19 cellular contexts compared by ENCODE assay signal in genomic region chr2:162006326-162006725, GRCh38.
DNase-seq lines count a peak whose midpoint lies in the region.
"Had no signal": no experiment of that assay in that cellular context is flagged by ENCODE, and none has a peak within 500 bp of the region (broad histone marks: within the 10 kb centered on the region; RNA-seq: fewer than 3 reads in every experiment).

No MANE protein-coding gene starts in this region.

- no peak overlapping the region for H3K27ac ChIP-seq in mesenchymal stem cell (ENCODE audit: low read length, poor library complexity, severe bottlenecking)
- H3K27ac ChIP-seq: A549, SJCRH30 had no signal

- CTCF ChIA-PET in activated CD4-positive, alpha-beta memory T cell treated with anti-CD3 and anti-CD28 coated beads, Interleukin-2, amount 10 ng/mL, durations not matched to agents 7 days and 5 days (lab: Charles Lee) = interaction anchor here (1.1 to 2.0 kb wide), 2 partner anchors 9 to 121 kb away, joined by 3 to 8 read pairs; no protein-coding TSS in a partner anchor
- CTCF ChIA-PET in activated CD4-positive, alpha-beta memory T cell treated with anti-CD3 and anti-CD28 coated beads for 36 hours (lab: Charles Lee) = interaction anchor here (1.1 to 2.6 kb wide), 4 partner anchors 8 to 292 kb away, joined by 3 to 14 read pairs (median 13); partner anchors contain the start of gene DPP4

- peaks cover 87% of the 10 kb centered on the region for H3K36me3 Mint-ChIP-seq in activated CD4-positive, alpha-beta memory T cell treated with anti-CD3 and anti-CD28 coated beads, Interleukin-2, amount 10 ng/mL, durations not matched to agents 7 days and 5 days (ENCODE audit: low read depth)
- peaks cover 20% of the 10 kb centered on the region for H3K36me3 Mint-ChIP-seq in activated CD4-positive, alpha-beta memory T cell treated with anti-CD3 and anti-CD28 coated beads for 36 hours
- H3K36me3 Mint-ChIP-seq in T-helper 1 cell treated with Interleukin-12 subunit alpha and Interleukin-12 subunit beta and Interleukin-4 antibody, amounts not matched to agents 30 μg/mL and 1 μg/mL, for 36 hours (ENCODE audit: low read depth) = peaks cover 79% of the 10 kb centered on the region

- H3K4me2 ChIP-seq in mesenchymal stem cell (ENCODE audit: low read length, poor library complexity, severe bottlenecking) = no peak overlapping the region
- H3K4me2 ChIP-seq: A549 had no signal

- peaks cover 3% of the 10 kb centered on the region for H3K9me3 Mint-ChIP-seq in activated CD4-positive, alpha-beta memory T cell treated with anti-CD3 and anti-CD28 coated beads, Interleukin-2, amount 10 ng/mL, durations not matched to agents 7 days and 5 days
- H3K9me3 Mint-ChIP-seq in activated CD4-positive, alpha-beta memory T cell treated with anti-CD3 and anti-CD28 coated beads for 36 hours = no peaks in the 10 kb centered on the region
- no peaks in the 10 kb centered on the region for H3K9me3 Mint-ChIP-seq in T-helper 1 cell treated with Interleukin-12 subunit alpha and Interleukin-12 subunit beta and Interleukin-4 antibody, amounts not matched to agents 30 μg/mL and 1 μg/mL, for 36 hours
- H3K9me3 Mint-ChIP-seq: HFFc6 had no signal

- POLR2A ChIA-PET in activated CD4-positive, alpha-beta memory T cell treated with anti-CD3 and anti-CD28 coated beads, Interleukin-2, amount 10 ng/mL, durations not matched to agents 7 days and 5 days (lab: Charles Lee) = interaction anchor here (2.1 to 5.8 kb wide), 2 partner anchors 13 to 53 kb away, joined by 8 to 41 read pairs; no protein-coding TSS in a partner anchor
- POLR2A ChIA-PET in activated CD4-positive, alpha-beta memory T cell treated with anti-CD3 and anti-CD28 coated beads for 36 hours (lab: Charles Lee) = no interaction called here

- no peak overlapping the region for H4K8ac ChIP-seq in mesenchymal stem cell (ENCODE audit: low read length)

- H2BK12ac ChIP-seq in mesenchymal stem cell (ENCODE audit: low read length in 2 of 2) = no peak overlapping the region

- H2AK5ac ChIP-seq in mesenchymal stem cell (ENCODE audit: low read length, severe bottlenecking) = no peak overlapping the region

- H4K91ac ChIP-seq in mesenchymal stem cell (ENCODE audit: low read length) = no peak overlapping the region

- no peak overlapping the region for H3K23ac ChIP-seq in mesenchymal stem cell (ENCODE audit: low read length in 2 of 2)

- DNase-seq in activated CD4-positive, alpha-beta memory T cell treated with anti-CD3 and anti-CD28 coated beads, Interleukin-2, amount 10 ng/mL, durations not matched to agents 7 days and 5 days = no peak
- no peak for DNase-seq in activated CD4-positive, alpha-beta memory T cell treated with anti-CD3 and anti-CD28 coated beads for 36 hours
- peak; percentile 30 for DNase-seq in GM03348 (ENCODE audit: low spot score)
- no peak for DNase-seq in mesenchymal stem cell
- no peak for DNase-seq in HCEC 1CT
- DNase-seq in anterior cingulate cortex (lab: John Stamatoyannopoulos, UW) = no peak
- DNase-seq: BE2C; H7; HFFc6; MM.1S; NCI-H1105; NCI-H146; NCI-H2029; NCI-H2227 treated with DMSO at 0.1 percent for 48 hours; NCI-H510A; NK-92 treated with Interleukin-12 subunit alpha and Interleukin-12 subunit beta, amount 100 ng/mL, for 24 hours; SJCRH30 had no signal

- no peak overlapping the region for H3K18ac ChIP-seq in mesenchymal stem cell (ENCODE audit: low read depth in 1 of 2, low read length in 2 of 2)

- no peak overlapping the region for H3K4me3 Mint-ChIP-seq in activated CD4-positive, alpha-beta memory T cell treated with anti-CD3 and anti-CD28 coated beads, Interleukin-2, amount 10 ng/mL, durations not matched to agents 7 days and 5 days
- H3K4me3 Mint-ChIP-seq in activated CD4-positive, alpha-beta memory T cell treated with anti-CD3 and anti-CD28 coated beads for 36 hours = no peak overlapping the region
- no peak overlapping the region for H3K4me3 Mint-ChIP-seq in T-helper 1 cell treated with Interleukin-12 subunit alpha and Interleukin-12 subunit beta and Interleukin-4 antibody, amounts not matched to agents 30 μg/mL and 1 μg/mL, for 36 hours
- H3K4me3 Mint-ChIP-seq: HFFc6 had no signal

- no peak overlapping the region for H2BK120ac ChIP-seq in mesenchymal stem cell (ENCODE audit: low read depth, low read length)

- H2AFZ ChIP-seq in mesenchymal stem cell (ENCODE audit: low read depth, low read length) = no peak overlapping the region

- H3K27me3 ChIP-seq in mesenchymal stem cell (ENCODE audit: control insufficient read depth in 1 of 2, insufficient read depth in 1 of 2, low read length in 2 of 2) = no peaks in the 10 kb centered on the region
- H3K27me3 ChIP-seq: BE2C, SJCRH30 had no signal

- no peak overlapping the region for H2BK5ac ChIP-seq in mesenchymal stem cell (ENCODE audit: low read depth, low read length, poor library complexity, severe bottlenecking)

- no peak overlapping the region for H2BK15ac ChIP-seq in mesenchymal stem cell (ENCODE audit: low read depth, poor library complexity, severe bottlenecking)

- no peaks in the 10 kb centered on the region for H3K9me3 ChIP-seq in mesenchymal stem cell (ENCODE audit: control insufficient read depth, low read length)
- H3K9me3 ChIP-seq: A549, BE2C, SJCRH30 had no signal

- peaks cover 2% of the 10 kb centered on the region for H3K4me1 ChIP-seq in mesenchymal stem cell (ENCODE audit: control insufficient read depth, insufficient read depth, low read depth, low read length)
- H3K4me1 ChIP-seq: A549, BE2C, SJCRH30 had no signal

- no peaks in the 10 kb centered on the region for H3K27me3 Mint-ChIP-seq in activated CD4-positive, alpha-beta memory T cell treated with anti-CD3 and anti-CD28 coated beads, Interleukin-2, amount 10 ng/mL, durations not matched to agents 7 days and 5 days
- H3K27me3 Mint-ChIP-seq in activated CD4-positive, alpha-beta memory T cell treated with anti-CD3 and anti-CD28 coated beads for 36 hours = no peaks in the 10 kb centered on the region
- H3K27me3 Mint-ChIP-seq in T-helper 1 cell treated with Interleukin-12 subunit alpha and Interleukin-12 subunit beta and Interleukin-4 antibody, amounts not matched to agents 30 μg/mL and 1 μg/mL, for 36 hours (ENCODE audit: low read depth) = no peaks in the 10 kb centered on the region

- peak overlapping the region; percentile 6 for H3K9ac ChIP-seq in mesenchymal stem cell (ENCODE audit: low read length)

- peak overlapping the region; percentile 32 for H3K27ac Mint-ChIP-seq in activated CD4-positive, alpha-beta memory T cell treated with anti-CD3 and anti-CD28 coated beads, Interleukin-2, amount 10 ng/mL, durations not matched to agents 7 days and 5 days
- no peak overlapping the region for H3K27ac Mint-ChIP-seq in activated CD4-positive, alpha-beta memory T cell treated with anti-CD3 and anti-CD28 coated beads for 36 hours
- H3K27ac Mint-ChIP-seq in T-helper 1 cell treated with Interleukin-12 subunit alpha and Interleukin-12 subunit beta and Interleukin-4 antibody, amounts not matched to agents 30 μg/mL and 1 μg/mL, for 36 hours = peak overlapping the region; percentile 16
- H3K27ac Mint-ChIP-seq: HFFc6 had no signal

- H3K4me1 Mint-ChIP-seq in activated CD4-positive, alpha-beta memory T cell treated with anti-CD3 and anti-CD28 coated beads, Interleukin-2, amount 10 ng/mL, durations not matched to agents 7 days and 5 days = peaks cover 48% of the 10 kb centered on the region
- H3K4me1 Mint-ChIP-seq in activated CD4-positive, alpha-beta memory T cell treated with anti-CD3 and anti-CD28 coated beads for 36 hours (ENCODE audit: low read depth) = peaks cover 25% of the 10 kb centered on the region
- H3K4me1 Mint-ChIP-seq in T-helper 1 cell treated with Interleukin-12 subunit alpha and Interleukin-12 subunit beta and Interleukin-4 antibody, amounts not matched to agents 30 μg/mL and 1 μg/mL, for 36 hours (ENCODE audit: low read depth) = peaks cover 54% of the 10 kb centered on the region

- no peak overlapping the region for H3K14ac ChIP-seq in mesenchymal stem cell (ENCODE audit: low read length in 2 of 2)

- no peak overlapping the region for H3K4ac ChIP-seq in mesenchymal stem cell (ENCODE audit: low read depth in 1 of 2, low read length in 2 of 2)

- intact Hi-C loops in activated CD4-positive, alpha-beta memory T cell treated with anti-CD3 and anti-CD28 coated beads for 36 hours (cut with micrococcal nuclease) = loop anchor here (2.0 to 5.0 kb wide), 2 partner anchors 14 to 419 kb away; no protein-coding TSS in a partner anchor

- no peak overlapping the region for H3K4me3 ChIP-seq in mesenchymal stem cell (ENCODE audit: insufficient read depth in 1 of 2, low read depth in 1 of 2, low read length in 2 of 2)
- H3K4me3 ChIP-seq: A549, SJCRH30 had no signal

- H3K36me3 ChIP-seq in mesenchymal stem cell (ENCODE audit: control insufficient read depth in 1 of 2, insufficient read depth in 2 of 2, low read depth in 1 of 2, low read length in 2 of 2) = peaks cover 0 to 100% of the 10 kb centered on the region in 2 experiments
- H3K36me3 ChIP-seq: BE2C, SJCRH30 had no signal

- H3K79me1 ChIP-seq in mesenchymal stem cell (replicated peaks; ENCODE audit: low read length, poor library complexity, severe bottlenecking) = no peaks in the 10 kb centered on the region
